Comparison of ENCODE assay signal across 19 cellular contexts in genomic region chrX:137945470-137945869, GRCh38.
"Had no signal": no experiment of that assay in that cellular context is flagged by ENCODE, and none has a peak within 500 bp of the region (broad histone marks: within the 10 kb centered on the region; RNA-seq: fewer than 3 reads in every experiment).

No MANE protein-coding gene starts in this region.

- H3K9me3 Mint-ChIP-seq: effector memory CD8-positive, alpha-beta T cell; natural killer cell; stimulated activated naive CD8-positive, alpha-beta T cell treated with anti-CD3 and anti-CD28 coated beads, Interleukin-15, Interleukin-2, amounts not matched to agents 100 ng/mL and 50 ng/mL, for 24 hours had no signal

- H3K9me3 ChIP-seq: ovary, right lobe of liver, tibial nerve had no signal

- H3K4me1 ChIP-seq: right lobe of liver, tibial nerve had no signal

- H3K4me3 Mint-ChIP-seq: activated naive CD8-positive, alpha-beta T cell; effector memory CD8-positive, alpha-beta T cell; natural killer cell; stimulated activated naive CD8-positive, alpha-beta T cell treated with anti-CD3 and anti-CD28 coated beads, Interleukin-15, Interleukin-2, amounts not matched to agents 100 ng/mL and 50 ng/mL, for 24 hours had no signal

- H3K36me3 Mint-ChIP-seq: activated naive CD8-positive, alpha-beta T cell; natural killer cell had no signal

- H3K36me3 ChIP-seq: ovary, right lobe of liver, tibial nerve, WERI-Rb-1 had no signal

- ATAC-seq: effector memory CD8-positive, alpha-beta T cell; left lobe of liver; natural killer cell; right lobe of liver had no signal

- DNase-seq: activated CD4-positive, alpha-beta T cell treated with anti-CD3 and anti-CD28 coated beads, Interleukin-2, amount 50 U/mL, for 48 hours; activated gamma-delta T cell treated with Interleukin-2 at 50 U/mL for 16 hours; amniotic stem cell; dermis blood vessel endothelial cell; effector memory CD8-positive, alpha-beta T cell; kidney; natural killer cell; ovary; right lobe of liver; small intestine; stimulated activated CD4-positive, alpha-beta T cell treated with anti-CD3 and anti-CD28 coated beads, Interleukin-15, amount 100 ng/mL, for 24 hours; stimulated activated CD4-positive, alpha-beta T cell treated with anti-CD3 and anti-CD28 coated beads, Interleukin-2, amount 100 ng/mL, for 48 hours; WERI-Rb-1 had no signal

- H3K27me3 Mint-ChIP-seq: activated naive CD8-positive, alpha-beta T cell; effector memory CD8-positive, alpha-beta T cell; stimulated activated naive CD8-positive, alpha-beta T cell treated with anti-CD3 and anti-CD28 coated beads, Interleukin-15, Interleukin-2, amounts not matched to agents 100 ng/mL and 50 ng/mL, for 24 hours had no signal

- H3K27ac Mint-ChIP-seq: activated naive CD8-positive, alpha-beta T cell; effector memory CD8-positive, alpha-beta T cell; natural killer cell; stimulated activated naive CD8-positive, alpha-beta T cell treated with anti-CD3 and anti-CD28 coated beads, Interleukin-15, Interleukin-2, amounts not matched to agents 100 ng/mL and 50 ng/mL, for 24 hours had no signal

- H3K27me3 ChIP-seq: hepatocyte, ovary, right lobe of liver, tibial nerve had no signal

- H3K4me3 ChIP-seq: hepatocyte, lung, ovary, right lobe of liver, tibial nerve had no signal

- H3K4me1 Mint-ChIP-seq: natural killer cell had no signal

- H3K27ac ChIP-seq: hepatocyte, ovary, right lobe of liver, tibial nerve, WERI-Rb-1 had no signal
